Comparison of ENCODE assay signal across 1 cellular context in genomic region chr5:150481708-150481965, GRCh38.
TF ChIP-seq lines count a peak whose summit lies in the region.

No MANE protein-coding gene starts in this region.

TF ChIP-seq in Ishikawa, 13 proteins besides CTCF, POLR2A, EP300 and RAD21:
- no peak for TF ChIP-seq CREB1 (IDR thresholded peaks at IDR 0.05; ENCODE audit: low read depth)
- no peak for TF ChIP-seq EGR1 (IDR thresholded peaks at IDR 0.05)
- TF ChIP-seq USF1 (IDR thresholded peaks at IDR 0.05): no peak
- no peak for TF ChIP-seq CEBPB (IDR thresholded peaks at IDR 0.05)
- TF ChIP-seq FOXM1 (IDR thresholded peaks at IDR 0.05; ENCODE audit: borderline replicate concordance, low read depth): no peak
- no peak for TF ChIP-seq MAX (IDR thresholded peaks at IDR 0.05)
- TF ChIP-seq YY1 (IDR thresholded peaks at IDR 0.05; ENCODE audit: low read depth): no peak
- TF ChIP-seq TCF12 (IDR thresholded peaks at IDR 0.05; ENCODE audit: low read depth): no peak
- TF ChIP-seq REST (IDR thresholded peaks at IDR 0.05; ENCODE audit: low read depth): no peak
- no peak for TF ChIP-seq TEAD4 (IDR thresholded peaks at IDR 0.05)
- TF ChIP-seq TAF1 (IDR thresholded peaks at IDR 0.05; ENCODE audit: low read depth): no peak
- TF ChIP-seq ZBTB7A (IDR thresholded peaks at IDR 0.05; ENCODE audit: low read depth): no peak
TF ChIP-seq in Ishikawa: peak in this region for 0.
